ENCODE assay signal across 19 cellular contexts in the genomic region with DNA sequence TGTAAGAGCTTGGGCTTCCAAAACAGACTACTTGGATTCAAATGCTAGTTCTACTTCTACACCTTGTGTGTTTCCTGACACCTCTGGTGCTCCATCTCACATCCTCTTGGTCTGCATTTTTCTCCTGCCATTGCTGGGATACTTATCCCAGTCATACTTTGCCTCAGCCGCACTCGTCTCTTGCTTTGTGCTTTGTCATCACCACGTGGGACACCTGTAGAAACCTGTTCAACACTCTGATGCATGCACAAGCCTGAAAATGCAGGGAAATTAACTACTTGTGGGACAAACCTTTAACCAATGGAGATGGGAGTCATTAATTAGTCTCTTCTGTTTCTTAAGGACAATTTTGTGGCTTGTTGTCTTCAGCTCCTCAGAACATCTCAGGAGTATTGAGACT.
A peak's percentile ranks its signal among the peaks of the same experiment; 100 is the strongest.
DNase-seq lines count a peak whose midpoint lies in the region; ATAC-seq, FAIRE-seq and TF ChIP-seq lines count a peak whose summit lies in the region.
"Had no signal": no experiment of that assay in that cellular context is flagged by ENCODE, and none has a peak within 500 bp of the region (broad histone marks: within the 10 kb centered on the region; RNA-seq: fewer than 3 reads in every experiment).

No MANE protein-coding gene starts in this region.

- FAIRE-seq in GM18507 (lab: Jason Lieb, UNC), result peak; percentile 5
- FAIRE-seq: HepG2 had no signal

- H3K27me3 ChIP-seq in RWPE2 (ENCODE audit: insufficient read depth, poor library complexity, severe bottlenecking) (no peaks in the 10 kb centered on the region), foreskin keratinocyte (peaks cover 2% of the 10 kb centered on the region)
- H3K27me3 ChIP-seq: BLaER1 had no signal

- no peak for TF ChIP-seq CTCF in RWPE2 (IDR thresholded peaks at IDR 0.05; ENCODE audit: poor library complexity, severe bottlenecking)
- no peak for TF ChIP-seq CTCF in coronary artery (IDR thresholded peaks at IDR 0.05)
- no peak for TF ChIP-seq CTCF in foreskin keratinocyte (conservative IDR thresholded peaks at IDR 0.05)

- H3K27ac ChIP-seq in RWPE2 (ENCODE audit: poor library complexity, severe bottlenecking), result no peak overlapping the region
- H3K27ac ChIP-seq in coronary artery, result peak overlapping the region; percentile 33 to 45
- no peak overlapping the region for H3K27ac ChIP-seq in foreskin keratinocyte
- H3K27ac ChIP-seq: BLaER1 had no signal

- H3K9me3 ChIP-seq in RWPE2 (ENCODE audit: severe bottlenecking), result no peaks in the 10 kb centered on the region
- H3K9me3 ChIP-seq: BLaER1 had no signal

- no peak overlapping the region for H3K4me3 ChIP-seq in RWPE2 (ENCODE audit: severe bottlenecking)
- no peak overlapping the region for H3K4me3 ChIP-seq in coronary artery
- H3K4me3 ChIP-seq: BLaER1, GM12878 had no signal

- ATAC-seq in RWPE2 (ENCODE audit: low read depth) (peak; percentile 48; the same call in 1 of the 3 replicates), foreskin keratinocyte (peak; percentile 79), HG03175 (IDR thresholded peaks at IDR 0.05; ENCODE audit: unreplicated experiment) (no peak)
- ATAC-seq: HepG2 had no signal

- H3K4me1 ChIP-seq in RWPE2 (ENCODE audit: insufficient read depth, poor library complexity, severe bottlenecking) (peaks cover 10% of the 10 kb centered on the region), foreskin keratinocyte (no peaks in the 10 kb centered on the region)
- H3K4me1 ChIP-seq: BLaER1 had no signal

- no peak for DNase-seq in GM18507 (ENCODE audit: extremely low spot score, insufficient read length, low read depth)
- peak; percentile 20 for DNase-seq in RWPE2 (ENCODE audit: low spot score)
- DNase-seq in coronary artery (ENCODE audit: low spot score), result no peak
- peak; percentile 63 to 83 for DNase-seq in foreskin keratinocyte
- no peak for DNase-seq in KG1 (lab: John Stamatoyannopoulos, UW)
- no peak for DNase-seq in HT-29 (ENCODE audit: low spot score)
- DNase-seq in COLO668 (lab: John Stamatoyannopoulos, UW; ENCODE audit: unreplicated experiment), result no peak
- DNase-seq: 8988T; AML-193; CD8-positive, alpha-beta memory T cell; DMS 273 treated with DMSO at 0.1 percent for 48 hours; DMS79; GOT3; HCEC 1CT; HFFc6 had no signal

- H3K36me3 ChIP-seq in RWPE2 (ENCODE audit: low read depth), result no peaks in the 10 kb centered on the region
- H3K36me3 ChIP-seq: BLaER1 had no signal

Comparison
In these comparisons a context has a peak if more than half of its experiments do, and no peak if none do; other contexts are left out.
1. DNase-seq: peak in RWPE2 (single experiment) and foreskin keratinocyte (2 of 2); none in GM18507 (single experiment), coronary artery (single experiment), KG1 (single experiment), HT-29 (single experiment) and COLO668 (single experiment).
2. H3K27ac ChIP-seq: peak in coronary artery (2 of 2); none in RWPE2 (single experiment) and foreskin keratinocyte (single experiment).